29 cellular contexts compared by ENCODE assay signal in the genomic region with DNA sequence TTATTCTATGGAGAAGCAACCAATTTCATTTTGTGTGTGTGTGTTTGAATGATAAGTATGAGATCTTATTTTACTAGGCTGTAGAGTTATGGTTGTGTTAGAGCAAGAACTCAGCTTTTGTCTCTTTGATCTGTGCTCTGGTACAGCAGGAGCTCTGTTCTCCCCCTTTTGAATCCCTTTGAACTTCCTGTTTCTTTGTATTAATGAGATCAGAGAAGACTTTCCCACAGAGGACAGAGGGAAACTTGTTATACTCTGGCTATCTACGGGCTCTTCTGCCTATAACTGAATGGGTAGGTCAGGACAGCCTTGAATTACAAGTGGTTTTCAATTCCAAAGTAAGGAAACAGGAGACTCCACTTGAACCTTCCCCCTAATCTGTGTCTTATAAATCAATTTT.
"Had no signal": no experiment of that assay in that cellular context is flagged by ENCODE, and none has a peak within 500 bp of the region (broad histone marks: within the 10 kb centered on the region; RNA-seq: fewer than 3 reads in every experiment).

No MANE protein-coding gene starts in this region.

- H3K27me3 Mint-ChIP-seq: activated naive CD8-positive, alpha-beta T cell treated with anti-CD3 and anti-CD28 coated beads for 36 hours; stimulated activated memory B cell treated with anti-CD40 and anti-IgM and Interleukin-4, amounts not matched to agents 10 μg/mL and 1 μg/mL and 100 μg/mL, for 72 hours had no signal

- H3K4me2 ChIP-seq: smooth muscle cell had no signal

- H3K27ac ChIP-seq: ascending aorta, brain microvascular endothelial cell, coronary artery, dorsolateral prefrontal cortex, heart left ventricle, left lung, lower lobe of right lung, pancreas, right atrium auricular region, stomach, thyroid gland, upper lobe of left lung, VCaP had no signal

- H3K27me3 ChIP-seq: ascending aorta, brain microvascular endothelial cell, dorsolateral prefrontal cortex, heart left ventricle, left lung, pancreas, right atrium auricular region, stomach, thyroid gland, upper lobe of left lung had no signal

- H3K36me3 Mint-ChIP-seq: activated naive CD8-positive, alpha-beta T cell treated with anti-CD3 and anti-CD28 coated beads for 36 hours; stimulated activated memory B cell treated with anti-CD40 and anti-IgM and Interleukin-4, amounts not matched to agents 10 μg/mL and 1 μg/mL and 100 μg/mL, for 72 hours had no signal

- H3K4me3 Mint-ChIP-seq: activated naive CD4-positive, alpha-beta T cell treated with anti-CD3 and anti-CD28 coated beads for 36 hours; activated naive CD8-positive, alpha-beta T cell treated with anti-CD3 and anti-CD28 coated beads for 36 hours; nephron; stimulated activated memory B cell treated with anti-CD40 and anti-IgM and Interleukin-4, amounts not matched to agents 10 μg/mL and 1 μg/mL and 100 μg/mL, for 72 hours; T-helper 2 cell treated with Interferon-gamma antibody and Interleukin-4, amounts not matched to agents 5 μg/mL and 100 μg/mL, for 36 hours had no signal

- H3K27ac Mint-ChIP-seq: activated naive CD4-positive, alpha-beta T cell treated with anti-CD3 and anti-CD28 coated beads for 36 hours; activated naive CD8-positive, alpha-beta T cell treated with anti-CD3 and anti-CD28 coated beads for 36 hours; stimulated activated memory B cell treated with anti-CD40 and anti-IgM and Interleukin-4, amounts not matched to agents 10 μg/mL and 1 μg/mL and 100 μg/mL, for 72 hours; T-helper 2 cell treated with Interferon-gamma antibody and Interleukin-4, amounts not matched to agents 5 μg/mL and 100 μg/mL, for 36 hours had no signal

- H3K9me3 ChIP-seq: ascending aorta, heart left ventricle, left lung, lower lobe of right lung, pancreas, right atrium auricular region, stomach, thyroid gland, upper lobe of left lung had no signal

- DNase-seq: activated CD4-positive, alpha-beta T cell treated with anti-CD3 and anti-CD28 coated beads for 4 hours; activated CD4-positive, alpha-beta T cell treated with anti-CD3 and anti-CD28 coated beads, Interleukin-2, amount 50 U/mL, for 4 hours; activated effector memory CD4-positive, alpha-beta T cell treated with Interleukin-2 at 50 U/mL for 16 hours; activated naive CD4-positive, alpha-beta T cell treated with anti-CD3 and anti-CD28 coated beads for 36 hours; activated naive CD8-positive, alpha-beta T cell treated with anti-CD3 and anti-CD28 coated beads for 36 hours; brain microvascular endothelial cell; dorsolateral prefrontal cortex; effector memory CD4-positive, alpha-beta T cell; heart left ventricle; kidney glomerular epithelial cell; left lung; lower lobe of right lung; nucleus accumbens; pancreas; stimulated activated CD4-positive, alpha-beta T cell treated with anti-CD3 and anti-CD28 coated beads, Interleukin-1b, Interleukin-23, amount 100 ng/mL, for 48 hours; stimulated activated CD4-positive, alpha-beta T cell treated with anti-CD3 and anti-CD28 coated beads, Interleukin-4, amount 100 ng/mL, for 4 hours; stimulated activated CD8-positive, alpha-beta memory T cell treated with anti-CD3 and anti-CD28 coated beads, Interleukin-4, amount 100 ng/mL, for 48 hours; stomach; T-helper 1 cell; thyroid gland; upper lobe of left lung had no signal

- H3K4me3 ChIP-seq: ascending aorta, coronary artery, dorsolateral prefrontal cortex, heart left ventricle, left lung, lower lobe of right lung, pancreas, right atrium auricular region, smooth muscle cell, stomach, thyroid gland, upper lobe of left lung had no signal

- H3K4me1 ChIP-seq: ascending aorta, heart left ventricle, left lung, lower lobe of right lung, pancreas, right atrium auricular region, stomach, thyroid gland, upper lobe of left lung had no signal

- H3K36me3 ChIP-seq: ascending aorta, brain microvascular endothelial cell, heart left ventricle, left lung, lower lobe of right lung, pancreas, right atrium auricular region, stomach, thyroid gland, upper lobe of left lung had no signal

- H3K4me1 Mint-ChIP-seq: activated naive CD8-positive, alpha-beta T cell treated with anti-CD3 and anti-CD28 coated beads for 36 hours; nephron; stimulated activated memory B cell treated with anti-CD40 and anti-IgM and Interleukin-4, amounts not matched to agents 10 μg/mL and 1 μg/mL and 100 μg/mL, for 72 hours had no signal
